ENCODE assay signal across 2 cellular contexts in genomic region chr9:77885104-77885672, GRCh38.
TF ChIP-seq lines count a peak whose summit lies in the region.

No MANE protein-coding gene starts in this region.

TF ChIP-seq in GM23338, 12 proteins besides CTCF, POLR2A, EP300 and RAD21 (continued from another document):
- peak; percentile 35 for TF ChIP-seq REST (IDR thresholded peaks at IDR 0.05; ENCODE audit: unreplicated experiment)
- no peak for TF ChIP-seq STAT1 (IDR thresholded peaks at IDR 0.05; ENCODE audit: unreplicated experiment)
- TF ChIP-seq CREB1 (CRISPR knock-in tag; IDR thresholded peaks at IDR 0.05; ENCODE audit: low read depth): no peak
TF ChIP-seq in GM23338: peak in this region for 1.

TF ChIP-seq in SK-N-SH, 30 proteins besides CTCF, POLR2A, EP300 and RAD21 (continued from another document):
- TF ChIP-seq USF1 (IDR thresholded peaks at IDR 0.05; ENCODE audit: borderline replicate concordance, low read depth) (no peak), RCOR1 (IDR thresholded peaks at IDR 0.05; ENCODE audit: low read length) (no peak), TAF1 (IDR thresholded peaks at IDR 0.05; ENCODE audit: borderline replicate concordance, low read depth, low read length) (no peak), REST (IDR thresholded peaks at IDR 0.05; ENCODE audit: low read depth, low read length) (peak; percentile 85)
TF ChIP-seq in SK-N-SH: peak in this region for 1.
